13 cellular contexts compared by ENCODE assay signal in genomic region chr1:22870201-22870871, GRCh38.
DNase-seq lines count a peak whose midpoint lies in the region; ATAC-seq and TF ChIP-seq lines count a peak whose summit lies in the region.
"Had no signal": no experiment of that assay in that cellular context is flagged by ENCODE, and none has a peak within 500 bp of the region (broad histone marks: within the 10 kb centered on the region; RNA-seq: fewer than 3 reads in every experiment).

No MANE protein-coding gene starts in this region.

- H3K4me3 Mint-ChIP-seq in activated naive CD8-positive, alpha-beta T cell treated with anti-CD3 and anti-CD28 coated beads, Interleukin-2, amount 50 U/mL, for 24 hours, result no peak overlapping the region
- H3K4me3 Mint-ChIP-seq: activated naive CD8-positive, alpha-beta T cell treated with anti-CD3 and anti-CD28 coated beads for 36 hours; stimulated activated naive CD8-positive, alpha-beta T cell treated with anti-CD3 and anti-CD28 coated beads, Interleukin-15, Interleukin-2, amounts not matched to agents 100 ng/mL and 50 ng/mL, for 24 hours had no signal

- peaks cover 6% of the 10 kb centered on the region; the same call in 1 of the 2 replicates for H3K9me1 ChIP-seq in IMR-90 (ENCODE audit: insufficient read depth, low read length)

- peaks cover 26% of the 10 kb centered on the region for H3K36me3 ChIP-seq in IMR-90 (ENCODE audit: control insufficient read depth, insufficient read depth, low read length)
- peaks cover 7% of the 10 kb centered on the region for H3K36me3 ChIP-seq in SJCRH30
- H3K36me3 ChIP-seq in left ventricle myocardium inferior, result no peaks in the 10 kb centered on the region

- BruUV-seq in IMR-90 (replicated peaks; lab: Mats Ljungman, UMichigan), result no TSS peak

- WGBS in IMR-90 (ENCODE audit: extremely low coverage in 2 of 2, insufficient read length in 1 of 2), 2 experiments, result no CpG with 5 or more reads among the region's 15 CpGs

- peak overlapping the region in 1 of 2 experiments; percentile 13; a peak in 1 of 4 replicates for H4K8ac ChIP-seq in IMR-90 (ENCODE audit: low read depth in 2 of 2, low read length in 2 of 2)

- no peak overlapping the region for H3K9ac ChIP-seq in IMR-90 (ENCODE audit: low read depth, low read length)

- CTCF ChIA-PET in IMR-90 (lab: Yijun Ruan, JAX), result interaction anchor here (0.6 to 1.6 kb wide), 2 partner anchors 9 to 36 kb away, joined by 3 read pairs; no protein-coding TSS in a partner anchor

- peaks cover 0 to 11% of the 10 kb centered on the region in 2 experiments; a peak in 2 of 4 replicates for H3K79me1 ChIP-seq in IMR-90 (ENCODE audit: low read depth in 1 of 2, low read length in 2 of 2)

- no peak overlapping the region for H3K27ac ChIP-seq in IMR-90 (ENCODE audit: insufficient read depth, low read length)
- no peak overlapping the region for H3K27ac ChIP-seq in SJCRH30
- no peak overlapping the region for H3K27ac ChIP-seq in left ventricle myocardium inferior (replicated peaks)
- H3K27ac ChIP-seq: psoas muscle had no signal

- H4K20me1 ChIP-seq in IMR-90 (ENCODE audit: insufficient read depth, low read length), result peaks cover 12% of the 10 kb centered on the region

- H2BK15ac ChIP-seq in IMR-90 (ENCODE audit: low read depth, low read length), result no peak overlapping the region; the same call in 2 of the 3 replicates

- H3K14ac ChIP-seq in IMR-90 (replicated peaks; ENCODE audit: low read depth, low read length), result peak overlapping the region; percentile 7; the same call in 1 of the 2 replicates

- H4K91ac ChIP-seq in IMR-90 (ENCODE audit: insufficient read depth, low read depth, low read length), result no peak overlapping the region

- ATAC-seq in IMR-90 (ENCODE audit: low read depth) (peak; percentile 76), sciatic nerve (peak; percentile 56)
- no peak for ATAC-seq in activated naive CD8-positive, alpha-beta T cell treated with anti-CD3 and anti-CD28 coated beads, Interleukin-2, amount 50 U/mL, for 24 hours

- H2AFZ ChIP-seq in IMR-90 (replicated peaks; ENCODE audit: low read length, poor library complexity), result no peak overlapping the region

- no peak overlapping the region for H2AK9ac ChIP-seq in IMR-90 (replicated peaks; ENCODE audit: low read depth, low read length, poor library complexity)

- TF ChIP-seq POLR2A in IMR-90 (IDR thresholded peaks at IDR 0.05; ENCODE audit: low read depth, low read length), result no peak

- peak; percentile 38 for DNase-seq in IMR-90
- peak; percentile 67 to 79 for DNase-seq in SJCRH30
- DNase-seq in left ventricle myocardium inferior, result peak; percentile 64
- DNase-seq in sciatic nerve (ENCODE audit: low spot score), result no peak
- DNase-seq in iPS-NIHi7 (ENCODE audit: extremely low spot score), result no peak
- no peak for DNase-seq in NCI-H510A (lab: John Stamatoyannopoulos, UW)
- no peak for DNase-seq in NCI-H748 (lab: John Stamatoyannopoulos, UW; ENCODE audit: unreplicated experiment)
- no peak for DNase-seq in activated naive CD8-positive, alpha-beta T cell treated with anti-CD3 and anti-CD28 coated beads, Interleukin-2, amount 50 U/mL, for 24 hours
- DNase-seq: activated naive CD8-positive, alpha-beta T cell treated with anti-CD3 and anti-CD28 coated beads for 36 hours; NCI-H1694 treated with DMSO at 0.1 percent for 48 hours; stimulated activated CD4-positive, alpha-beta T cell treated with anti-CD3 and anti-CD28 coated beads, Interleukin-4, amount 100 ng/mL, for 24 hours had no signal

- intact Hi-C loops in IMR-90 (cut with micrococcal nuclease) (no loop called here), left ventricle myocardium inferior (cut with micrococcal nuclease) (no loop called here), sciatic nerve (cut with DNase I) (no loop called here)

- H3K9me3 ChIP-seq in IMR-90 (ENCODE audit: control insufficient read depth, insufficient read depth, low read length) (peaks cover 8% of the 10 kb centered on the region), SJCRH30 (replicated peaks) (no peaks in the 10 kb centered on the region), left ventricle myocardium inferior (replicated peaks) (peaks cover 8% of the 10 kb centered on the region)
- H3K9me3 ChIP-seq: psoas muscle had no signal

- H3K4me3 ChIP-seq in IMR-90 (ENCODE audit: insufficient read depth, low read depth, low read length), result no peak overlapping the region
- no peak overlapping the region for H3K4me3 ChIP-seq in SJCRH30
- H3K4me3 ChIP-seq in left ventricle myocardium inferior, result no peak overlapping the region
- H3K4me3 ChIP-seq: psoas muscle had no signal

- H3K4me1 ChIP-seq in IMR-90 (ENCODE audit: control insufficient read depth, insufficient read depth, low read length), result peaks cover 10% of the 10 kb centered on the region
- peaks cover 32% of the 10 kb centered on the region for H3K4me1 ChIP-seq in SJCRH30
- peaks cover 11% of the 10 kb centered on the region for H3K4me1 ChIP-seq in left ventricle myocardium inferior

- H2BK5ac ChIP-seq in IMR-90 (ENCODE audit: low read depth, low read length, poor library complexity, severe bottlenecking), result no peak overlapping the region

- no peak overlapping the region for H3K27ac Mint-ChIP-seq in activated naive CD8-positive, alpha-beta T cell treated with anti-CD3 and anti-CD28 coated beads, Interleukin-2, amount 50 U/mL, for 24 hours
- H3K27ac Mint-ChIP-seq: activated naive CD8-positive, alpha-beta T cell treated with anti-CD3 and anti-CD28 coated beads for 36 hours; stimulated activated naive CD8-positive, alpha-beta T cell treated with anti-CD3 and anti-CD28 coated beads, Interleukin-15, Interleukin-2, amounts not matched to agents 100 ng/mL and 50 ng/mL, for 24 hours had no signal

- dilution Hi-C loops in IMR-90 (cut with HindIII; ENCODE audit: low sequenced_read_pairs, unreplicated experiment), result no loop called here

- in situ Hi-C loops in IMR-90 (cut with MboI; ENCODE audit: low sequenced_read_pairs), result no loop called here

- H3K27me3 ChIP-seq in IMR-90 (ENCODE audit: control insufficient read depth, insufficient read depth, low read length) (no peaks in the 10 kb centered on the region), SJCRH30 (no peaks in the 10 kb centered on the region), left ventricle myocardium inferior (ENCODE audit: low read depth) (peaks cover 16% of the 10 kb centered on the region)

- H4K5ac ChIP-seq in IMR-90 (ENCODE audit: low read depth, low read length), result peak overlapping the region; percentile 9; the same call in 1 of the 2 replicates

- H3K56ac ChIP-seq in IMR-90 (ENCODE audit: extremely low read depth, insufficient read depth, low read length), result no peak overlapping the region

- no peak for TF ChIP-seq CTCF in IMR-90 (conservative IDR thresholded peaks at IDR 0.05; ENCODE audit: low read depth, low read length)
- TF ChIP-seq CTCF in left ventricle myocardium inferior (IDR thresholded peaks at IDR 0.05; ENCODE audit: borderline replicate concordance), result no peak

- H3K18ac ChIP-seq in IMR-90 (ENCODE audit: low read depth, low read length), result no peak overlapping the region

- H3K4ac ChIP-seq in IMR-90 (ENCODE audit: low read depth, low read length), result 0 out of 2 replicates have a peak overlapping the region, but pooled peaks have one; percentile 14

- no peak overlapping the region; the same call in 1 of the 2 replicates for H3K4me2 ChIP-seq in IMR-90 (ENCODE audit: low read depth, low read length)

- H2AK5ac ChIP-seq in IMR-90 (ENCODE audit: low read depth, low read length), result peak overlapping the region; percentile 36; the same call in 1 of the 2 replicates

- H3K36me3 Mint-ChIP-seq in activated naive CD8-positive, alpha-beta T cell treated with anti-CD3 and anti-CD28 coated beads, Interleukin-2, amount 50 U/mL, for 24 hours (ENCODE audit: low read depth), result no peaks in the 10 kb centered on the region
- H3K36me3 Mint-ChIP-seq: activated naive CD8-positive, alpha-beta T cell treated with anti-CD3 and anti-CD28 coated beads for 36 hours had no signal

- H3K27me3 Mint-ChIP-seq in activated naive CD8-positive, alpha-beta T cell treated with anti-CD3 and anti-CD28 coated beads, Interleukin-2, amount 50 U/mL, for 24 hours, result peaks cover 4% of the 10 kb centered on the region

- POLR2A ChIA-PET in IMR-90 (lab: Charles Lee; ENCODE audit: unreplicated experiment), result no interaction called here

- no peak for TF ChIP-seq RAD21 in IMR-90 (IDR thresholded peaks at IDR 0.05; ENCODE audit: low read length)

- H2BK120ac ChIP-seq in IMR-90 (ENCODE audit: low read depth, low read length), result no peak overlapping the region

- H2BK20ac ChIP-seq in IMR-90 (ENCODE audit: low read depth, low read length), result no peak overlapping the region

- no peaks in the 10 kb centered on the region for H3K9me3 Mint-ChIP-seq in activated naive CD8-positive, alpha-beta T cell treated with anti-CD3 and anti-CD28 coated beads, Interleukin-2, amount 50 U/mL, for 24 hours
- H3K9me3 Mint-ChIP-seq: activated naive CD8-positive, alpha-beta T cell treated with anti-CD3 and anti-CD28 coated beads for 36 hours; stimulated activated naive CD8-positive, alpha-beta T cell treated with anti-CD3 and anti-CD28 coated beads, Interleukin-15, Interleukin-2, amounts not matched to agents 100 ng/mL and 50 ng/mL, for 24 hours had no signal

- no peaks in the 10 kb centered on the region for H3K4me1 Mint-ChIP-seq in activated naive CD8-positive, alpha-beta T cell treated with anti-CD3 and anti-CD28 coated beads, Interleukin-2, amount 50 U/mL, for 24 hours
- H3K4me1 Mint-ChIP-seq: activated naive CD8-positive, alpha-beta T cell treated with anti-CD3 and anti-CD28 coated beads for 36 hours had no signal

- H3K23ac ChIP-seq in IMR-90 (ENCODE audit: low read depth, low read length), result no peak overlapping the region

TF ChIP-seq in IMR-90, 13 proteins besides CTCF, POLR2A, EP300 and RAD21 (continues in another document):
- TF ChIP-seq RFX5 (IDR thresholded peaks at IDR 0.05; ENCODE audit: low read depth, low read length), result no peak
- no peak for TF ChIP-seq SMC3 (IDR thresholded peaks at IDR 0.05; ENCODE audit: low read depth, low read length)
- TF ChIP-seq RCOR1 (IDR thresholded peaks at IDR 0.05; ENCODE audit: insufficient replicate concordance, low read length), result no peak
- TF ChIP-seq MXI1 (IDR thresholded peaks at IDR 0.05; ENCODE audit: borderline replicate concordance, low read depth, low read length), result no peak
- TF ChIP-seq BHLHE40 (IDR thresholded peaks at IDR 0.05; ENCODE audit: low read depth, low read length), result no peak
- TF ChIP-seq USF2 (IDR thresholded peaks at IDR 0.05; ENCODE audit: low read depth, low read length), result no peak
- no peak for TF ChIP-seq NFE2L2 (IDR thresholded peaks at IDR 0.05; ENCODE audit: low read depth, low read length)
- TF ChIP-seq FOS (IDR thresholded peaks at IDR 0.05; ENCODE audit: low read depth, low read length), result no peak

Comparison
In these comparisons a context has a peak if more than half of its experiments do, and no peak if none do; other contexts are left out.
1. DNase-seq: peak in IMR-90 (single experiment), SJCRH30 (2 of 2) and left ventricle myocardium inferior (single experiment); none in sciatic nerve (single experiment), iPS-NIHi7 (single experiment), NCI-H510A (single experiment), NCI-H748 (single experiment) and activated naive CD8-positive, alpha-beta T cell treated with anti-CD3 and anti-CD28 coated beads, Interleukin-2, amount 50 U/mL, for 24 hours (single experiment).